In the genomic region with DNA sequence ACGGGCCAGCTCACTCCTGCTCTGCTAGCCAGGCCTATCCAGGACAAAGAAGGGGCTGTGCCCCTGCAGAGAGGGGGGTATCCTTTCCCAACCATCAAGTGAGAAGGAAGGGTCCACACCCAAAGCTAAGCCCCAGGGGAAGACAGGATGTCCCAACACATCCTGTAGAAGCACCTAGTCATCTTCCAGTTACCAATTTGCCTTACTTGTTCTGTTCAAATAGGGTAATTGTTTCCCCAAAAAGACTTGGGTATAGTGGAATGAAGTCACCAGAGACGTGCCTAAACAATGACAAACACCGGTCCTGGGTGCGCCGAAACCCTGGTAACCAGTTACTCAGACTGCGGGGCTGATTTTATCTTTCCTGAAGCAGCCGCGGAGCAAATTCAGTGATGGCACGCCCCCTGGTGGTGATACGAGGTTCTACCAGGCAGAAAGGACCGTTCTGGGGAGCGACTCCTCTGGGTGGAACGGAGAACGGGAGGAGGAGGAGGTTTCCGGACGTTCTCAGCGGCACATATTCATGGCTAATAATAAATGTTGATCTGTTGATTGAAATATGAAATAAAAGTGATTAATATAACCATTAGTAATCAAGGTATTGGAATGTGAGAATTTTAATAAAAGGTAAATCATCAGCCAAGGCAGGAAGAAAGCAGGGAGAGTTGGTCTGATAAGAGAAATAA, we compare ENCODE assay signal across 8 cellular contexts. TPM values are rescaled to one million over a fixed set of nuclear protein-coding genes. Genes with fewer than 3 reads are reported as not detected.
DNase-seq lines count a peak whose midpoint lies in the region; ATAC-seq and TF ChIP-seq lines count a peak whose summit lies in the region.

No MANE protein-coding gene starts in this region.

- H3K4me3 Mint-ChIP-seq in activated naive CD8-positive, alpha-beta T cell treated with anti-CD3 and anti-CD28 coated beads for 36 hours = peak overlapping the region; percentile 40
- H3K4me3 Mint-ChIP-seq in glutamatergic neuron (ENCODE audit: unreplicated experiment) = no peak overlapping the region

- peaks cover 21% of the 10 kb centered on the region for H3K4me1 Mint-ChIP-seq in activated naive CD8-positive, alpha-beta T cell treated with anti-CD3 and anti-CD28 coated beads for 36 hours
- H3K4me1 Mint-ChIP-seq in glutamatergic neuron (ENCODE audit: low read depth, unreplicated experiment) = peaks cover 22% of the 10 kb centered on the region

- H3K27ac ChIP-seq in tibial nerve = peak overlapping the region in 2 of 4 donors; percentile 9 to 32

- DNase-seq in NCI-H128 (lab: John Stamatoyannopoulos, UW; ENCODE audit: unreplicated experiment) = peak; percentile 83
- peak; percentile 88 for DNase-seq in SKM-1 treated with dmso at 0.1 percent for 144 hours (lab: John Stamatoyannopoulos, UW; ENCODE audit: unreplicated experiment)
- DNase-seq in activated naive CD8-positive, alpha-beta T cell treated with anti-CD3 and anti-CD28 coated beads for 36 hours = peak; percentile 86
- DNase-seq in glutamatergic neuron = peak; percentile 92
- DNase-seq in pons (ENCODE audit: low spot score) = peak; percentile 91
- DNase-seq in tibial nerve (ENCODE audit: low spot score in 2 of 2) = peak; percentile 78 to 88

- no peaks in the 10 kb centered on the region for H3K36me3 Mint-ChIP-seq in activated naive CD8-positive, alpha-beta T cell treated with anti-CD3 and anti-CD28 coated beads for 36 hours
- H3K36me3 Mint-ChIP-seq in glutamatergic neuron (ENCODE audit: unreplicated experiment) = no peaks in the 10 kb centered on the region

- H3K9me3 ChIP-seq in tibial nerve = no peaks in the 10 kb centered on the region

- H3K36me3 ChIP-seq in tibial nerve = no peaks in the 10 kb centered on the region

- TF ChIP-seq EP300 in tibial nerve (IDR thresholded peaks at IDR 0.05) = peak in 1 of 2 donors; percentile 64

- peaks cover 0 to 21% (median 14%) of the 10 kb centered on the region in 4 donors for H3K4me1 ChIP-seq in tibial nerve

- peak; percentile 75 for ATAC-seq in HG02759 (IDR thresholded peaks at IDR 0.05; ENCODE audit: unreplicated experiment)

- H3K4me3 ChIP-seq in tibial nerve = peak overlapping the region in 1 of 4 donors; percentile 2

- no peaks in the 10 kb centered on the region for H3K27me3 ChIP-seq in tibial nerve

- H3K27me3 Mint-ChIP-seq in activated naive CD8-positive, alpha-beta T cell treated with anti-CD3 and anti-CD28 coated beads for 36 hours = no peaks in the 10 kb centered on the region
- H3K27me3 Mint-ChIP-seq in glutamatergic neuron (ENCODE audit: unreplicated experiment) = peaks cover 3% of the 10 kb centered on the region

- peak; percentile 36 for TF ChIP-seq CTCF in GM12801 (IDR thresholded peaks at IDR 0.05; ENCODE audit: extremely low read depth, insufficient read length)
- TF ChIP-seq CTCF in glutamatergic neuron (IDR thresholded peaks at IDR 0.05; ENCODE audit: partially characterized antibody, unreplicated experiment) = peak; percentile 94
- peak; percentile 89 to 96 (median 94) for TF ChIP-seq CTCF in tibial nerve (IDR thresholded peaks at IDR 0.05)

- no peak for TF ChIP-seq POLR2A in tibial nerve (IDR thresholded peaks at IDR 0.05)

- no peak overlapping the region for H3K27ac Mint-ChIP-seq in activated naive CD8-positive, alpha-beta T cell treated with anti-CD3 and anti-CD28 coated beads for 36 hours
- peak overlapping the region; percentile 55 for H3K27ac Mint-ChIP-seq in glutamatergic neuron (ENCODE audit: unreplicated experiment)

- 4 to 5% methylated on average over 17 of the region's 17 CpGs for WGBS in tibial nerve, 2 donors

- no peaks in the 10 kb centered on the region for H3K9me3 Mint-ChIP-seq in activated naive CD8-positive, alpha-beta T cell treated with anti-CD3 and anti-CD28 coated beads for 36 hours
- peaks cover 7% of the 10 kb centered on the region for H3K9me3 Mint-ChIP-seq in glutamatergic neuron (ENCODE audit: unreplicated experiment)

RNA-seq across cellular contexts. Expression of a gene that starts 19.9 kb away (rescaled TPM):
- total RNA-seq in activated naive CD8-positive, alpha-beta T cell treated with anti-CD3 and anti-CD28 coated beads for 36 hours = 10 to 100 TPM; 20.2 to 20.3 TPM
- total RNA-seq in glutamatergic neuron (ENCODE audit: unreplicated experiment) (55.3 TPM), tibial nerve (10 to 100 TPM; 24.7 to 76.0 (median 32.1) TPM)

Comparison
In these comparisons a context has a peak if more than half of its experiments do, and no peak if none do; other contexts are left out.
1. CTCF ChIP-seq: peak in every context shown above with its lines; median percentile 94 in glutamatergic neuron; 94 in tibial nerve; 36 in GM12801.